2 cellular contexts compared by ENCODE assay signal in the genomic region with DNA sequence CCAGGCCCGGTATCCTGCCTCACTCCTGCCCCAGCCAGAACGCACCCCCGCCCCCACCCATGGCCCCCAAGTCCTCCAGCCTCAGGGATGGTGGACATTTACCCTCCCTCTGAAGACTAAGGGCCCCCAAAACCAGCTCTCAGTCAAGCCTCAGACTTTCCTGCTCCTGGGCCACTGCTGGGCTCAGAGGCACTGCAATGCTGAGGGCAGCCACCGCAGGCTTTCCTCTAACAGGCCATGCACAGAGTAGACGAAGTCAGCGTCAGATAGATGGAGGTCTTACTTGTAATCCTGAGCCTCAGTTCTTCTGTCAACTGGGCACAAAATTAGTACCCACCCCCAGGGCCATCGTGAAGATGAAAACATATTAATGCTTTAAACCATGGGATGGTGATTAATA.
TF ChIP-seq lines count a peak whose summit lies in the region.

No MANE protein-coding gene starts in this region.

TF ChIP-seq in HepG2, 621 proteins besides CTCF, POLR2A, EP300 and RAD21:
- TF ChIP-seq, protein P1, sequence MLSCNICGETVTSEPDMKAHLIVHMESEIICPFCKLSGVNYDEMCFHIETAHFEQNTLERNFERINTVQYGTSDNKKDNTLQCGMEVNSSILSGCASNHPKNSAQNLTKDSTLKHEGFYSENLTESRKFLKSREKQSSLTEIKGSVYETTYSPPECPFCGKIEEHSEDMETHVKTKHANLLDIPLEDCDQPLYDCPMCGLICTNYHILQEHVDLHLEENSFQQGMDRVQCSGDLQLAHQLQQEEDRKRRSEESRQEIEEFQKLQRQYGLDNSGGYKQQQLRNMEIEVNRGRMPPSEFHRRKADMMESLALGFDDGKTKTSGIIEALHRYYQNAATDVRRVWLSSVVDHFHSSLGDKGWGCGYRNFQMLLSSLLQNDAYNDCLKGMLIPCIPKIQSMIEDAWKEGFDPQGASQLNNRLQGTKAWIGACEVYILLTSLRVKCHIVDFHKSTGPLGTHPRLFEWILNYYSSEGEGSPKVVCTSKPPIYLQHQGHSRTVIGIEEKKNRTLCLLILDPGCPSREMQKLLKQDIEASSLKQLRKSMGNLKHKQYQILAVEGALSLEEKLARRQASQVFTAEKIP (CRISPR knock-in tag; IDR thresholded peaks at IDR 0.05; ENCODE audit: borderline replicate concordance) = no peak

TF ChIP-seq in SK-N-SH treated with all-trans-retinoic acid at 6 μM for 48 hours, 23 proteins besides CTCF, POLR2A, EP300 and RAD21:
- no peak for TF ChIP-seq RARB (CRISPR knock-in tag; IDR thresholded peaks at IDR 0.05)
- no peak for TF ChIP-seq PPARA (CRISPR knock-in tag; IDR thresholded peaks at IDR 0.05; ENCODE audit: borderline replicate concordance)
- TF ChIP-seq TOX (CRISPR knock-in tag; IDR thresholded peaks at IDR 0.05; ENCODE audit: borderline replicate concordance) = no peak
- no peak for TF ChIP-seq ZNF565 (CRISPR knock-in tag; conservative IDR thresholded peaks at IDR 0.05; ENCODE audit: low read depth)
- TF ChIP-seq, protein P2, sequence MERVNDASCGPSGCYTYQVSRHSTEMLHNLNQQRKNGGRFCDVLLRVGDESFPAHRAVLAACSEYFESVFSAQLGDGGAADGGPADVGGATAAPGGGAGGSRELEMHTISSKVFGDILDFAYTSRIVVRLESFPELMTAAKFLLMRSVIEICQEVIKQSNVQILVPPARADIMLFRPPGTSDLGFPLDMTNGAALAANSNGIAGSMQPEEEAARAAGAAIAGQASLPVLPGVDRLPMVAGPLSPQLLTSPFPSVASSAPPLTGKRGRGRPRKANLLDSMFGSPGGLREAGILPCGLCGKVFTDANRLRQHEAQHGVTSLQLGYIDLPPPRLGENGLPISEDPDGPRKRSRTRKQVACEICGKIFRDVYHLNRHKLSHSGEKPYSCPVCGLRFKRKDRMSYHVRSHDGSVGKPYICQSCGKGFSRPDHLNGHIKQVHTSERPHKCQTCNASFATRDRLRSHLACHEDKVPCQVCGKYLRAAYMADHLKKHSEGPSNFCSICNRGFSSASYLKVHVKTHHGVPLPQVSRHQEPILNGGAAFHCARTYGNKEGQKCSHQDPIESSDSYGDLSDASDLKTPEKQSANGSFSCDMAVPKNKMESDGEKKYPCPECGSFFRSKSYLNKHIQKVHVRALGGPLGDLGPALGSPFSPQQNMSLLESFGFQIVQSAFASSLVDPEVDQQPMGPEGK (CRISPR knock-in tag; IDR thresholded peaks at IDR 0.05; ENCODE audit: borderline replicate concordance) = no peak
- no peak for TF ChIP-seq BACH2 (CRISPR knock-in tag; IDR thresholded peaks at IDR 0.05; ENCODE audit: borderline replicate concordance)
- TF ChIP-seq TCF4 (CRISPR knock-in tag; IDR thresholded peaks at IDR 0.05; ENCODE audit: borderline replicate concordance) = no peak
- TF ChIP-seq ZFP3 (CRISPR knock-in tag; IDR thresholded peaks at IDR 0.05) = no peak
- TF ChIP-seq OSR1 (CRISPR knock-in tag; IDR thresholded peaks at IDR 0.05) = no peak
